ENCODE assay signal across 1 cellular context in genomic region chr21:33642027-33642895, GRCh38.
TF ChIP-seq lines count a peak whose summit lies in the region.

Gene ITSN1, plus strand, starts transcription at chr21:33642501. Its CDS starts 76,328 bp downstream, at chr21:33718829.

TF ChIP-seq in GM23338, 12 proteins besides CTCF, POLR2A, EP300 and RAD21 (continued from another document):
- TF ChIP-seq ZNF462 (CRISPR knock-in tag; IDR thresholded peaks at IDR 0.05) (no peak), POLR2AphosphoS5 (IDR thresholded peaks at IDR 0.05; ENCODE audit: low read depth) (peak; percentile 87), EZH2phosphoT487 (IDR thresholded peaks at IDR 0.05; ENCODE audit: unreplicated experiment) (no peak), EZH2 (IDR thresholded peaks at IDR 0.05; ENCODE audit: low read depth, unreplicated experiment) (no peak), JUNB (IDR thresholded peaks at IDR 0.05; ENCODE audit: unreplicated experiment) (no peak), STAT1 (IDR thresholded peaks at IDR 0.05; ENCODE audit: unreplicated experiment) (no peak), CREB1 (CRISPR knock-in tag; IDR thresholded peaks at IDR 0.05; ENCODE audit: low read depth) (peak; percentile 4; the same call in 1 of the 2 replicates), NANOG (IDR thresholded peaks at IDR 0.05; ENCODE audit: borderline replicate concordance) (no peak), REST (IDR thresholded peaks at IDR 0.05; ENCODE audit: unreplicated experiment) (no peak)
